14 cellular contexts compared by ENCODE assay signal in genomic region chr4:165838575-165838974, GRCh38. TPM values are rescaled to one million over a fixed set of nuclear protein-coding genes. Genes with fewer than 3 reads are reported as not detected.
DNase-seq lines count a peak whose midpoint lies in the region; ATAC-seq and TF ChIP-seq lines count a peak whose summit lies in the region.
"Had no signal": no experiment of that assay in that cellular context is flagged by ENCODE, and none has a peak within 500 bp of the region (broad histone marks: within the 10 kb centered on the region; RNA-seq: fewer than 3 reads in every experiment).

No MANE protein-coding gene starts in this region.

- H4K20me1 ChIP-seq in SK-N-SH (ENCODE audit: insufficient read depth) = no peaks in the 10 kb centered on the region

- no peak for TF ChIP-seq POLR2A in heart left ventricle (IDR thresholded peaks at IDR 0.05)
- TF ChIP-seq POLR2A in tibial nerve (IDR thresholded peaks at IDR 0.05) = no peak

- H3K4me1 ChIP-seq in heart left ventricle = peaks cover 0 to 22% (median 0%) of the 10 kb centered on the region in 12 donors
- no peaks in the 10 kb centered on the region for H3K4me1 ChIP-seq in left lung
- H3K4me1 ChIP-seq in tibial nerve = no peaks in the 10 kb centered on the region
- H3K4me1 ChIP-seq in SK-N-SH (ENCODE audit: control insufficient read depth in 1 of 2, insufficient read depth in 2 of 2, low read depth in 1 of 2, low read length in 1 of 2) = no peaks in the 10 kb centered on the region

- H3K79me2 ChIP-seq in SK-N-SH (ENCODE audit: insufficient read depth) = no peaks in the 10 kb centered on the region

- H3F3A ChIP-seq in SK-N-SH (replicated peaks; ENCODE audit: insufficient read depth) = no peaks in the 10 kb centered on the region

- H3K9me3 ChIP-seq in heart left ventricle = no peaks in the 10 kb centered on the region
- H3K9me3 ChIP-seq in left lung = no peaks in the 10 kb centered on the region
- H3K9me3 ChIP-seq in tibial nerve = no peaks in the 10 kb centered on the region
- H3K9me3 ChIP-seq in SK-N-SH = no peaks in the 10 kb centered on the region

- CTCF ChIA-PET in SK-N-SH (lab: Yijun Ruan, JAX) = interaction anchor here (1.3 kb wide), 1 partner anchor 31 kb away, joined by 4 read pairs; no protein-coding TSS in a partner anchor

- no peak for TF ChIP-seq CTCF in heart left ventricle (IDR thresholded peaks at IDR 0.05)
- no peak for TF ChIP-seq CTCF in fibroblast of pulmonary artery (IDR thresholded peaks at IDR 0.05; ENCODE audit: low read length, missing control alignments)
- no peak for TF ChIP-seq CTCF in left lung (IDR thresholded peaks at IDR 0.05)
- no peak for TF ChIP-seq CTCF in tibial nerve (IDR thresholded peaks at IDR 0.05)
- no peak for TF ChIP-seq CTCF in SK-N-SH (IDR thresholded peaks at IDR 0.05)

- H3K27me3 ChIP-seq in heart left ventricle = no peaks in the 10 kb centered on the region
- no peaks in the 10 kb centered on the region for H3K27me3 ChIP-seq in left lung
- H3K27me3 ChIP-seq in tibial nerve = no peaks in the 10 kb centered on the region
- H3K27me3 ChIP-seq in SK-N-SH (ENCODE audit: insufficient read depth) = peaks cover 4% of the 10 kb centered on the region; the same call in 1 of the 2 replicates

- no peak overlapping the region for H3K9ac ChIP-seq in SK-N-SH

- ATAC-seq in heart left ventricle (peak; percentile 33 to 91 (median 57)), left lung (peak; percentile 39)
- ATAC-seq: CD8-positive, alpha-beta T cell had no signal

- H3K4me2 ChIP-seq in SK-N-SH = no peak overlapping the region

- H3K27ac ChIP-seq in heart left ventricle = peak overlapping the region in 4 of 12 donors; percentile 40 to 67 (median 46)
- peak overlapping the region in 1 of 2 donors; percentile 59 for H3K27ac ChIP-seq in left lung
- H3K27ac ChIP-seq in tibial nerve = no peak overlapping the region
- H3K27ac ChIP-seq in SK-N-SH (ENCODE audit: low read depth in 2 of 2, low read length in 1 of 2) = no peak overlapping the region

- intact Hi-C loops in heart left ventricle (cut with DNase I) (loop anchor here in 1 of 10 donors (10.0 kb wide), 1 partner anchor 54 kb away; no protein-coding TSS in a partner anchor), cardiac septum (cut with DNase I) (no loop called here), left lung (cut with DNase I) (no loop called here)

- no peak for DNase-seq in heart left ventricle
- no peak for DNase-seq in cardiac septum (ENCODE audit: low spot score)
- peak; percentile 4 for DNase-seq in fibroblast of pulmonary artery (ENCODE audit: low read depth)
- no peak for DNase-seq in left lung
- DNase-seq in tibial nerve (ENCODE audit: low spot score in 2 of 2) = no peak
- no peak for DNase-seq in SK-N-SH
- DNase-seq in NCI-H526 treated with DMSO at 0.1 percent for 48 hours (lab: John Stamatoyannopoulos, UW) = no peak
- no peak for DNase-seq in HPDE6-E6E7 (ENCODE audit: extremely low spot score)
- DNase-seq: CD8-positive, alpha-beta T cell; DMS53; NCI-H1694 treated with DMSO at 0.1 percent for 48 hours; NCI-H774; OCI-M1; SHP77 treated with DMSO at 0.1 percent for 48 hours had no signal

- no peak overlapping the region for H3K4me3 ChIP-seq in heart left ventricle
- H3K4me3 ChIP-seq in fibroblast of pulmonary artery (replicated peaks; ENCODE audit: low read depth, low read length) = no peak overlapping the region
- no peak overlapping the region for H3K4me3 ChIP-seq in left lung
- no peak overlapping the region for H3K4me3 ChIP-seq in tibial nerve
- no peak overlapping the region for H3K4me3 ChIP-seq in SK-N-SH (ENCODE audit: low read depth in 2 of 2, low read length in 1 of 2)

- H2AFZ ChIP-seq in SK-N-SH (ENCODE audit: low read depth) = no peak overlapping the region

- no peak for TF ChIP-seq RAD21 in SK-N-SH (IDR thresholded peaks at IDR 0.05; ENCODE audit: low read length)

- 62 to 78% (median 71%) methylated on average over 1 of the region's 1 CpG for WGBS in heart left ventricle, 4 donors
- WGBS in tibial nerve, 2 donors = 83 to 85% methylated on average over 1 of the region's 1 CpG
- WGBS in SK-N-SH (ENCODE audit: low lambda C conversion rate) = 79% methylated on average over 1 of the region's 1 CpG

- H3K36me3 ChIP-seq in heart left ventricle (no peaks in the 10 kb centered on the region), left lung (no peaks in the 10 kb centered on the region), tibial nerve (no peaks in the 10 kb centered on the region), SK-N-SH (replicated peaks in 1 of 2; ENCODE audit: control insufficient read depth in 1 of 2, insufficient read depth in 2 of 2, low read length in 1 of 2) (no peaks in the 10 kb centered on the region)

- POLR2A ChIA-PET in SK-N-SH (lab: Yijun Ruan, JAX) = no interaction called here

- H3K9me2 ChIP-seq in SK-N-SH = no peaks in the 10 kb centered on the region

- TF ChIP-seq EP300 in tibial nerve (IDR thresholded peaks at IDR 0.05) = peak; percentile 18 to 25
- TF ChIP-seq EP300 in SK-N-SH (IDR thresholded peaks at IDR 0.05; ENCODE audit: borderline replicate concordance in 1 of 2, low read depth in 1 of 2, low read length in 1 of 2) = no peak

TF ChIP-seq in SK-N-SH, 30 proteins besides CTCF, POLR2A, EP300 and RAD21:
- no peak for TF ChIP-seq USF2 (IDR thresholded peaks at IDR 0.05; ENCODE audit: borderline replicate concordance, low read depth, low read length)
- no peak for TF ChIP-seq NFIC (IDR thresholded peaks at IDR 0.05; ENCODE audit: borderline replicate concordance)
- TF ChIP-seq MXI1 (IDR thresholded peaks at IDR 0.05; ENCODE audit: low read depth, low read length) = no peak
- no peak for TF ChIP-seq FOXJ3 (CRISPR knock-in tag; IDR thresholded peaks at IDR 0.05)
- TF ChIP-seq USF1 (IDR thresholded peaks at IDR 0.05; ENCODE audit: borderline replicate concordance, low read depth) = no peak
- TF ChIP-seq FOSL2 (IDR thresholded peaks at IDR 0.05; ENCODE audit: borderline replicate concordance, low read depth) = no peak
- no peak for TF ChIP-seq MAX (IDR thresholded peaks at IDR 0.05; ENCODE audit: low read depth)
- no peak for TF ChIP-seq REST (IDR thresholded peaks at IDR 0.05; ENCODE audit: low read depth, low read length)
- no peak for TF ChIP-seq RXRA (IDR thresholded peaks at IDR 0.05; ENCODE audit: borderline replicate concordance, low read depth)
- TF ChIP-seq RFX5 (IDR thresholded peaks at IDR 0.05; ENCODE audit: low read length) = no peak
- TF ChIP-seq JUND (IDR thresholded peaks at IDR 0.05) = no peak
- no peak for TF ChIP-seq MEF2A (IDR thresholded peaks at IDR 0.05; ENCODE audit: borderline replicate concordance, low read depth)
- TF ChIP-seq TCF12 (IDR thresholded peaks at IDR 0.05) = no peak

RNA-seq across cellular contexts. Expression of gene TLL1, which starts 34.5 kb away (rescaled TPM):
- 1 to 10 TPM in 5 of 9 donors, under 1 TPM in 4; 0.16 to 4.5 (median 1.2) TPM for total RNA-seq in heart left ventricle
- 1 to 10 TPM in 1 of 2 donors, under 1 TPM in 1; 0.08 to 3.4 TPM for polyA plus RNA-seq in heart left ventricle
- total RNA-seq in cardiac septum = 0.67 TPM
- total RNA-seq in left lung = 1 to 10 TPM; 1.4 to 4.0 TPM
- total RNA-seq in tibial nerve = 10 to 100 TPM in 1 of 4 donors, 1 to 10 TPM in 3; 4.2 to 20.4 (median 8.4) TPM
- 0.07 and 0.11 TPM in 2 replicates for polyA plus RNA-seq in SK-N-SH (2012; rRNA removed)
- 0.08 and 0.17 TPM in 2 replicates for polyA plus RNA-seq in SK-N-SH (2012; cell fraction: cytosol; rRNA removed)
- polyA plus RNA-seq in SK-N-SH (2012; cell fraction: nucleus; rRNA removed) = 0.04 and 0.10 TPM in 2 replicates
- total RNA-seq: CD8-positive, alpha-beta T cell had no signal
